In genomic region chr2:109591236-109591635, GRCh38 we compare ENCODE assay signal across 22 cellular contexts. TPM values are rescaled to one million over a fixed set of nuclear protein-coding genes. Genes with fewer than 3 reads are reported as not detected.
A peak's percentile ranks its signal among the peaks of the same experiment; 100 is the strongest.
DNase-seq lines count a peak whose midpoint lies in the region; ATAC-seq and TF ChIP-seq lines count a peak whose summit lies in the region.
"Had no signal": no experiment of that assay in that cellular context is flagged by ENCODE, and none has a peak within 500 bp of the region (broad histone marks: within the 10 kb centered on the region; RNA-seq: fewer than 3 reads in every experiment).

No MANE protein-coding gene starts in this region.

- H3K4me1 ChIP-seq in cardiac muscle cell (ENCODE audit: low read depth) = peaks cover 6% of the 10 kb centered on the region
- peaks cover 0 to 8% of the 10 kb centered on the region in 2 donors for H3K4me1 ChIP-seq in right atrium auricular region
- no peaks in the 10 kb centered on the region for H3K4me1 ChIP-seq in psoas muscle
- H3K4me1 ChIP-seq: BLaER1 treated with 17β-estradiol and CSF1 and Interleukin-3, amounts not matched to agents 10 nM and 100 nM had no signal

- CTCF ChIA-PET in WTC11 (lab: Charles Lee) = no interaction called here

- no peaks in the 10 kb centered on the region for H3K9me3 Mint-ChIP-seq in WTC11
- H3K9me3 Mint-ChIP-seq: CD8-positive, alpha-beta T cell had no signal

- peaks cover 4% of the 10 kb centered on the region for H3K36me3 ChIP-seq in cardiac muscle cell
- H3K36me3 ChIP-seq in right atrium auricular region = no peaks in the 10 kb centered on the region
- peaks cover 0 to 27% of the 10 kb centered on the region in 2 donors for H3K36me3 ChIP-seq in psoas muscle (ENCODE audit: insufficient read depth in 1 of 2, low read depth in 1 of 2)
- H3K36me3 ChIP-seq: BLaER1 treated with 17β-estradiol and CSF1 and Interleukin-3, amounts not matched to agents 10 nM and 100 nM had no signal

- H3K27me3 Mint-ChIP-seq in WTC11 (ENCODE audit: low read depth) = no peaks in the 10 kb centered on the region

- DNase-seq in cardiac muscle cell (ENCODE audit: low read depth in 1 of 2, low spot score in 1 of 2) (no peak), right atrium auricular region (ENCODE audit: low spot score) (no peak), WTC11 (ENCODE audit: low spot score) (no peak), myocyte (ENCODE audit: low read depth) (peak; percentile 13), NCI-H146 treated with DMSO at 0.1 percent for 48 hours (lab: John Stamatoyannopoulos, UW; ENCODE audit: unreplicated experiment) (no peak), psoas muscle (no peak), H4 (ENCODE audit: low spot score) (no peak)
- DNase-seq: 8988T; CD8-positive, alpha-beta T cell; DND-41; GDM1; KBM-7; NCI-H1417; NCI-H187 treated with DMSO at 0.1 percent for 48 hours; NCI-H226; NCI-H524; NCI-H82; RPMI8226; SIG-M5 had no signal

- peaks cover 14% of the 10 kb centered on the region for H3K36me3 Mint-ChIP-seq in WTC11
- H3K36me3 Mint-ChIP-seq: CD8-positive, alpha-beta T cell had no signal

- intact Hi-C loops in psoas muscle (cut with DNase I) = no loop called here

- POLR2A ChIA-PET in WTC11 (lab: Charles Lee) = no interaction called here

- H3K27ac ChIP-seq in cardiac muscle cell = peak overlapping the region; percentile 39
- no peak overlapping the region for H3K27ac ChIP-seq in right atrium auricular region
- H3K27ac ChIP-seq in psoas muscle = no peak overlapping the region
- H3K27ac ChIP-seq: BLaER1 treated with 17β-estradiol and CSF1 and Interleukin-3, amounts not matched to agents 10 nM and 100 nM had no signal

- WGBS in psoas muscle, 3 donors = 45 to 69% (median 48%) methylated on average over 1 of the region's 1 CpG

- H3K4me3 ChIP-seq in cardiac muscle cell = no peak overlapping the region
- no peak overlapping the region for H3K4me3 ChIP-seq in right atrium auricular region
- no peak overlapping the region for H3K4me3 ChIP-seq in psoas muscle
- H3K4me3 ChIP-seq: BLaER1 treated with 17β-estradiol and CSF1 and Interleukin-3, amounts not matched to agents 10 nM and 100 nM had no signal

- H3K27ac Mint-ChIP-seq in WTC11 = 0 out of 2 replicates have a peak overlapping the region, but pooled peaks have one; percentile 1
- H3K27ac Mint-ChIP-seq: CD8-positive, alpha-beta T cell had no signal

- H3K4me3 Mint-ChIP-seq in WTC11 = no peak overlapping the region
- H3K4me3 Mint-ChIP-seq: CD8-positive, alpha-beta T cell had no signal

- ATAC-seq in WTC11 (no peak), psoas muscle (no peak), HG03565 (IDR thresholded peaks at IDR 0.05; ENCODE audit: unreplicated experiment) (no peak)
- ATAC-seq: CD8-positive, alpha-beta T cell; SK-N-SH treated with all-trans-retinoic acid at 6 μM for 48 hours had no signal

- H3K4me1 Mint-ChIP-seq in WTC11 = 0 out of 2 replicates have a peak, but pooled peaks cover 3% of the 10 kb centered on the region

- H3K27me3 ChIP-seq in cardiac muscle cell = no peaks in the 10 kb centered on the region
- H3K27me3 ChIP-seq in right atrium auricular region = no peaks in the 10 kb centered on the region
- H3K27me3 ChIP-seq in psoas muscle (ENCODE audit: insufficient read depth in 3 of 3, low read length in 2 of 3) = no peaks in the 10 kb centered on the region
- H3K27me3 ChIP-seq: BLaER1 treated with 17β-estradiol and CSF1 and Interleukin-3, amounts not matched to agents 10 nM and 100 nM had no signal

- TF ChIP-seq CTCF in cardiac muscle cell (IDR thresholded peaks at IDR 0.05; ENCODE audit: low read depth, low read length) = no peak
- no peak for TF ChIP-seq CTCF in right atrium auricular region (IDR thresholded peaks at IDR 0.05)
- no peak for TF ChIP-seq CTCF in WTC11 (IDR thresholded peaks at IDR 0.05)
- TF ChIP-seq CTCF in psoas muscle (IDR thresholded peaks at IDR 0.05) = no peak

- no peaks in the 10 kb centered on the region for H3K9me3 ChIP-seq in cardiac muscle cell (ENCODE audit: low read depth)
- no peaks in the 10 kb centered on the region for H3K9me3 ChIP-seq in right atrium auricular region
- no peaks in the 10 kb centered on the region for H3K9me3 ChIP-seq in psoas muscle
- H3K9me3 ChIP-seq: BLaER1 treated with 17β-estradiol and CSF1 and Interleukin-3, amounts not matched to agents 10 nM and 100 nM had no signal

TF ChIP-seq in WTC11, 78 proteins besides CTCF, POLR2A, EP300 and RAD21 (continues in another document):
- no peak for TF ChIP-seq PREB (CRISPR knock-in tag; IDR thresholded peaks at IDR 0.05; ENCODE audit: borderline replicate concordance)
- no peak for TF ChIP-seq ZNF416 (CRISPR knock-in tag; IDR thresholded peaks at IDR 0.05)
- TF ChIP-seq RORB (CRISPR knock-in tag; IDR thresholded peaks at IDR 0.05) = no peak
- TF ChIP-seq FOXJ3 (CRISPR knock-in tag; IDR thresholded peaks at IDR 0.05; ENCODE audit: borderline replicate concordance) = no peak
- TF ChIP-seq TP53 (CRISPR knock-in tag; IDR thresholded peaks at IDR 0.05) = no peak
- no peak for TF ChIP-seq CREM (CRISPR knock-in tag; IDR thresholded peaks at IDR 0.05)
- TF ChIP-seq CBFB (CRISPR knock-in tag; IDR thresholded peaks at IDR 0.05; ENCODE audit: low read depth) = no peak
- no peak for TF ChIP-seq ZNF232 (CRISPR knock-in tag; IDR thresholded peaks at IDR 0.05)
- TF ChIP-seq ZNF281 (CRISPR knock-in tag; IDR thresholded peaks at IDR 0.05) = no peak
- no peak for TF ChIP-seq ZNF138 (CRISPR knock-in tag; conservative IDR thresholded peaks at IDR 0.05)
- no peak for TF ChIP-seq ZBTB43 (CRISPR knock-in tag; IDR thresholded peaks at IDR 0.05)
- TF ChIP-seq ATF3 (CRISPR knock-in tag; conservative IDR thresholded peaks at IDR 0.05) = no peak
- TF ChIP-seq TEAD4 (CRISPR knock-in tag; IDR thresholded peaks at IDR 0.05) = no peak

RNA-seq across cellular contexts. Expression of gene SEPTIN10, which starts 22.5 kb away (rescaled TPM):
- total RNA-seq in cardiac muscle cell (51.7 and 77.3 TPM in 2 replicates), right atrium auricular region (10 to 100 TPM; 47.0 to 61.7 TPM), WTC11 (2021) (86.8 to 92.1 TPM (median 90.1 TPM) in 3 replicates), myocyte (33.8 and 34.2 TPM in 2 replicates), psoas muscle (10 to 100 TPM; 26.6 to 39.8 (median 35.4) TPM)
- polyA plus RNA-seq in cardiac muscle cell (60.0 and 92.5 TPM in 2 replicates), psoas muscle (10 to 100 TPM; 20.6 to 32.6 (median 26.3) TPM)
- polyA plus RNA-seq in myocyte (2012) = 26.5 TPM
- total RNA-seq in H4 (2014; rRNA removed; shearing (Covaris generic)) = 34.1 and 44.4 TPM in 2 replicates

RNA-seq across cellular contexts. Expression of gene SOWAHC, which starts 22.9 kb away (rescaled TPM):
- total RNA-seq in cardiac muscle cell (11.7 and 13.0 TPM in 2 replicates), right atrium auricular region (1 to 10 TPM; 3.0 to 5.3 TPM), WTC11 (2021) (14.2 to 18.6 TPM (median 14.5 TPM) in 3 replicates), myocyte (3.2 and 3.9 TPM in 2 replicates), psoas muscle (1 to 10 TPM in 2 of 4 donors, under 1 TPM in 2; 0.75 to 1.1 (median 0.93) TPM)
- polyA plus RNA-seq in cardiac muscle cell (8.5 and 13.4 TPM in 2 replicates), psoas muscle (1 to 10 TPM in 1 of 3 donors, under 1 TPM in 2; 0.56 to 3.4 (median 0.99) TPM)
- polyA plus RNA-seq in myocyte (2012) = 3.9 TPM
- total RNA-seq in H4 (2014; rRNA removed; shearing (Covaris generic)) = 2.7 and 4.0 TPM in 2 replicates
